ENCODE assay signal across 28 cellular contexts in the genomic region with DNA sequence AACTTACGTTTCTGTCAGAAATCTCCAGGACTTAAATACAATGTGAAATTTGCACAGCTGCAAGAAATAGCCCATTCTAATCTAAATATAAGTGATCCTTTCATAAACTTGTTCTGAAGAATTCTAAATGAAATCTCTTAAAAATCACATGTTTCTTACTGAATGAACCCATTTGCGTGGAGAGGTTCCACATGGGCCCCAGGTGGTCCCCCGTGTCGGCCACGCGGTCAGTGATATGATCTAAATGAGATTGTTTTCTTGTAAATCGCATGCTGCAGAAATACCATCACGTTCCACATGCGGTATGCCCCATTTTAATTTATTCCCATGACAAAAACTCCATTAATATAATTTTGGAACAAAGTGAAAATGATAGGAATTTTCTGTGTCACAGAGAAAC.
"Had no signal": no experiment of that assay in that cellular context is flagged by ENCODE, and none has a peak within 500 bp of the region (broad histone marks: within the 10 kb centered on the region; RNA-seq: fewer than 3 reads in every experiment).

No MANE protein-coding gene starts in this region.

- H3K27me3 ChIP-seq: brain microvascular endothelial cell, esophagus squamous epithelium, gastrocnemius medialis, heart left ventricle had no signal

- ATAC-seq: activated CD4-positive, CD25-positive, alpha-beta regulatory T cell treated with anti-CD3 and anti-CD28 coated beads, Interleukin-2, amount 50 U/mL, for 24 hours; activated CD8-positive, alpha-beta T cell treated with anti-CD3 and anti-CD28 coated beads for 36 hours; activated T-cell treated with anti-CD3 and anti-CD28 coated beads, Interleukin-2, amount 50 U/mL, for 4 hours; activated T-helper 17 cell treated with anti-CD3 and anti-CD28 coated beads, Interleukin-2, amount 50 U/mL, for 72 hours; effector memory CD8-positive, alpha-beta T cell; gastrocnemius medialis; heart left ventricle had no signal

- DNase-seq: activated B cell treated with CpG ODN at 0.5 μM for 24 hours; activated CD4-positive, alpha-beta T cell treated with anti-CD3 and anti-CD28 coated beads for 48 hours; activated CD4-positive, alpha-beta T cell treated with anti-CD3 and anti-CD28 coated beads, Interleukin-2, amount 50 U/mL, for 1 hour; activated CD4-positive, alpha-beta T cell treated with anti-CD3 and anti-CD28 coated beads, Interleukin-2, amount 50 U/mL, for 48 hours; activated CD8-positive, alpha-beta memory T cell treated with anti-CD3 and anti-CD28 coated beads for 24 hours; activated CD8-positive, alpha-beta T cell treated with anti-CD3 and anti-CD28 coated beads for 36 hours; activated effector memory CD4-positive, alpha-beta T cell treated with Interleukin-2 at 50 U/mL for 16 hours; activated gamma-delta T cell treated with Interleukin-2 at 50 U/mL for 16 hours; activated naive CD4-positive, alpha-beta T cell treated with anti-CD3 and anti-CD28 coated beads, Interleukin-2, amount 50 U/mL, for 16 hours; activated naive CD4-positive, alpha-beta T cell treated with Interleukin-2 at 50 U/mL for 16 hours; activated T-cell treated with anti-CD3 and anti-CD28 coated beads, Interleukin-2, amount 50 U/mL, for 4 hours; amniotic stem cell; anterior cingulate cortex; brain microvascular endothelial cell; cortex of kidney; dermis blood vessel endothelial cell; effector CD4-positive, alpha-beta T cell; effector memory CD8-positive, alpha-beta T cell; esophagus squamous epithelium; gastrocnemius medialis; glutamatergic neuron; heart left ventricle; hypothalamus; T1000; WERI-Rb-1 had no signal

- H3K4me1 ChIP-seq: gastrocnemius medialis, heart left ventricle had no signal

- H3K9me3 ChIP-seq: esophagus squamous epithelium, gastrocnemius medialis, heart left ventricle had no signal

- H3K27ac ChIP-seq: brain microvascular endothelial cell, epithelial cell of prostate, esophagus squamous epithelium, gastrocnemius medialis, heart left ventricle, WERI-Rb-1 had no signal

- H3K36me3 ChIP-seq: brain microvascular endothelial cell, esophagus squamous epithelium, gastrocnemius medialis, heart left ventricle, WERI-Rb-1 had no signal

- H3K4me3 ChIP-seq: esophagus squamous epithelium, gastrocnemius medialis, heart left ventricle had no signal
